Comparison of ENCODE assay signal across 12 cellular contexts in the genomic region with DNA sequence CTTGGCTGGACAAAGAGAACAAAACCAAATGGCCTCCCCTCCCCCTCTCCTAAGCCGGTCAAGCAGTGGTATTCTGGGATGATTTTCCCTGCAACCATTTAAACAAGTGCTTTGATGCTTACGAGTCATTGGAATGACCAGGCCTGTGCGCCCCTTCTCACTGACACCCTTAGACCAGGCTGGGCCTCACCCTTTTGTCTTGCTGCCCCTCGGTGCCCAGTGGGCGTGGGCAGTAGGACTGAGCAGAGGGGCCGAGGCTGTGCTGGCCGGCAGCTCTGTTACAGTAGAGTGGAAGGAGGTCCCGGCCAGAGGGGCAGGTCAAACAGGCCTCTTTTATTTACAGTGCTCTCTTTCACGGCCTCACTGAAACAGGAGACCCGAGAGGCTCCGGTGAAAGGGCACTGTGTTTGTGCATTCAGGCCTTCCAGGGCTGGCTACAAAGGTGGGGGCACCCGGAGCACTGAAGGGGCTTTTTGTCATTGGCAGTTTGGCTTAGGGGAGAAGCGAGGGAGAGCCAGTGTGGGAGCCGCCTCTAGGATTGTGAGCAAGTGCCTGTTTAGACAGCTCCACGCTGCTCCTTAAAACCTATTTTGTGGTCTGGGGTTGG. TPM values are rescaled to one million over a fixed set of nuclear protein-coding genes. Genes with fewer than 3 reads are reported as not detected.
DNase-seq lines count a peak whose midpoint lies in the region; ATAC-seq and TF ChIP-seq lines count a peak whose summit lies in the region.
"Had no signal": no experiment of that assay in that cellular context is flagged by ENCODE, and none has a peak within 500 bp of the region (broad histone marks: within the 10 kb centered on the region; RNA-seq: fewer than 3 reads in every experiment).

No MANE protein-coding gene starts in this region.

- no peak overlapping the region for H2AFZ ChIP-seq in Loucy (ENCODE audit: low read length)
- no peak overlapping the region for H2AFZ ChIP-seq in OCI-LY7 (ENCODE audit: low read length)

- peak overlapping the region; percentile 75 for H3K4me3 Mint-ChIP-seq in natural killer cell

- H3K36me3 ChIP-seq in Loucy (ENCODE audit: insufficient read depth, low read length) (no peaks in the 10 kb centered on the region), suprapubic skin (peaks cover 41% of the 10 kb centered on the region), OCI-LY7 (ENCODE audit: insufficient read depth, low read length) (no peaks in the 10 kb centered on the region)
- H3K36me3 ChIP-seq: brain microvascular endothelial cell, ovary had no signal

- CTCF ChIA-PET in OCI-LY7 (lab: Charles Lee; ENCODE audit: unreplicated experiment): no interaction called here

- H3K9me3 Mint-ChIP-seq in natural killer cell: no peaks in the 10 kb centered on the region

- H3K27ac ChIP-seq in suprapubic skin (no peak overlapping the region), OCI-LY7 (ENCODE audit: low read depth, low read length, poor library complexity, severe bottlenecking) (no peak overlapping the region)
- H3K27ac ChIP-seq: brain microvascular endothelial cell, ovary had no signal

- no peak for TF ChIP-seq POLR2A in suprapubic skin (IDR thresholded peaks at IDR 0.05)

- 67% methylated on average over 10 of the region's 15 CpGs for WGBS in suprapubic skin

- DNase-seq in ecto neural progenitor cell (ENCODE audit: low spot score): peak; percentile 81
- DNase-seq in natural killer cell: no peak
- DNase-seq in suprapubic skin (ENCODE audit: low spot score in 2 of 2): no peak
- no peak for DNase-seq in OCI-LY7 (ENCODE audit: low spot score)
- no peak for DNase-seq in cerebellum (ENCODE audit: low spot score)
- DNase-seq: brain microvascular endothelial cell, NCI-H2227 treated with DMSO at 0.1 percent for 48 hours had no signal

- no peak for TF ChIP-seq EP300 in suprapubic skin (IDR thresholded peaks at IDR 0.05)

- H3F3A ChIP-seq in Loucy (ENCODE audit: low read depth): no peaks in the 10 kb centered on the region

- BruUV-seq in OCI-LY7 (replicated peaks; lab: Mats Ljungman, UMichigan): no TSS peak

- H4K20me1 ChIP-seq in Loucy (ENCODE audit: insufficient read depth, low read length, poor library complexity, severe bottlenecking): no peaks in the 10 kb centered on the region
- H4K20me1 ChIP-seq in OCI-LY7 (ENCODE audit: insufficient read depth, low read length): no peaks in the 10 kb centered on the region

- ATAC-seq in natural killer cell: no peak
- no peak for ATAC-seq in HG02588 (IDR thresholded peaks at IDR 0.05; ENCODE audit: unreplicated experiment)
- no peak for ATAC-seq in GM21723 (IDR thresholded peaks at IDR 0.05; ENCODE audit: unreplicated experiment)

- no peaks in the 10 kb centered on the region for H3K27me3 Mint-ChIP-seq in natural killer cell (ENCODE audit: low read depth in 2 of 2)

- H3K4me1 Mint-ChIP-seq in natural killer cell: peaks cover 97 to 98% of the 10 kb centered on the region in 2 donors

- peak overlapping the region; percentile 89 to 100 for H3K27ac Mint-ChIP-seq in natural killer cell

- H3K36me3 Mint-ChIP-seq in natural killer cell: no peaks in the 10 kb centered on the region

- TF ChIP-seq CTCF in Loucy (conservative IDR thresholded peaks at IDR 0.05; ENCODE audit: low read length): no peak
- TF ChIP-seq CTCF in natural killer cell (IDR thresholded peaks at IDR 0.05): no peak
- TF ChIP-seq CTCF in suprapubic skin (IDR thresholded peaks at IDR 0.05): no peak
- no peak for TF ChIP-seq CTCF in OCI-LY7 (conservative IDR thresholded peaks at IDR 0.05; ENCODE audit: low read length)

- H3K27me3 ChIP-seq in Loucy (ENCODE audit: insufficient read depth, low read length, poor library complexity, severe bottlenecking) (no peaks in the 10 kb centered on the region), suprapubic skin (no peaks in the 10 kb centered on the region)
- H3K27me3 ChIP-seq: brain microvascular endothelial cell, ovary had no signal

- H3K9me2 ChIP-seq in Loucy (replicated peaks; ENCODE audit: low read depth, low read length): no peaks in the 10 kb centered on the region
- no peaks in the 10 kb centered on the region for H3K9me2 ChIP-seq in OCI-LY7 (ENCODE audit: insufficient read depth, low read length)

- H3K4me1 ChIP-seq in Loucy (ENCODE audit: insufficient read depth, low read length, poor library complexity, severe bottlenecking) (peaks cover 59% of the 10 kb centered on the region), suprapubic skin (peaks cover 59% of the 10 kb centered on the region), OCI-LY7 (ENCODE audit: insufficient read depth, low read length, poor library complexity, severe bottlenecking) (no peaks in the 10 kb centered on the region)

- H3K9me3 ChIP-seq in Loucy (ENCODE audit: insufficient read depth, low read depth, low read length) (no peaks in the 10 kb centered on the region), suprapubic skin (no peaks in the 10 kb centered on the region), OCI-LY7 (ENCODE audit: low read length) (no peaks in the 10 kb centered on the region)
- H3K9me3 ChIP-seq: ovary had no signal

- no peak overlapping the region for H3K4me3 ChIP-seq in Loucy (ENCODE audit: low read length, poor library complexity, severe bottlenecking)
- peak overlapping the region; percentile 5 for H3K4me3 ChIP-seq in suprapubic skin
- H3K4me3 ChIP-seq in OCI-LY7 (ENCODE audit: low read depth, low read length, poor library complexity, severe bottlenecking): no peak overlapping the region
- H3K4me3 ChIP-seq: ovary had no signal

- intact Hi-C loops in natural killer cell (cut with micrococcal nuclease): no loop called here
- intact Hi-C loops in OCI-LY7 (cut with micrococcal nuclease; ENCODE audit: unreplicated experiment): no loop called here

- H3K9ac ChIP-seq in Loucy (ENCODE audit: low read depth, low read length, poor library complexity, severe bottlenecking): peak overlapping the region; percentile 43

- POLR2A ChIA-PET in OCI-LY7 (lab: Charles Lee): no interaction called here

- H3K79me2 ChIP-seq in Loucy (ENCODE audit: insufficient read depth, low read length): no peaks in the 10 kb centered on the region
- no peaks in the 10 kb centered on the region for H3K79me2 ChIP-seq in OCI-LY7 (ENCODE audit: insufficient read depth, low read depth, low read length)

- H3K4me2 ChIP-seq in Loucy (ENCODE audit: low read depth, low read length, poor library complexity, severe bottlenecking) (no peak overlapping the region), OCI-LY7 (ENCODE audit: low read length) (no peak overlapping the region)

RNA-seq across cellular contexts. Expression of gene ZBTB16, which starts 32.4 kb away (rescaled TPM):
- total RNA-seq in natural killer cell: 100 to 1,000 TPM; 104 to 224 (median 156) TPM
- 100 to 1,000 TPM; 142 to 474 (median 232) TPM for total RNA-seq in suprapubic skin
- total RNA-seq in OCI-LY7 (2014; rRNA removed; shearing (Covaris generic)): 0.03 TPM in 1 of 2 replicates, not detected in the other
- not detected in 2 replicates for total RNA-seq in OCI-LY7 (2022)
- 4.2 TPM for total RNA-seq in cerebellum
- total RNA-seq: M059J had no signal

Comparison
In these comparisons a context has a peak if more than half of its experiments do, and no peak if none do; other contexts are left out.
1. RNA of gene ZBTB16, which starts 32.4 kb away (total RNA-seq): 142 to 474 TPM in suprapubic skin and 104 to 224 TPM in natural killer cell; 4.2 TPM in cerebellum (single experiment) and 0.03 TPM in OCI-LY7; every median in the first group is over 10 times any median in the second.